In the genomic region with DNA sequence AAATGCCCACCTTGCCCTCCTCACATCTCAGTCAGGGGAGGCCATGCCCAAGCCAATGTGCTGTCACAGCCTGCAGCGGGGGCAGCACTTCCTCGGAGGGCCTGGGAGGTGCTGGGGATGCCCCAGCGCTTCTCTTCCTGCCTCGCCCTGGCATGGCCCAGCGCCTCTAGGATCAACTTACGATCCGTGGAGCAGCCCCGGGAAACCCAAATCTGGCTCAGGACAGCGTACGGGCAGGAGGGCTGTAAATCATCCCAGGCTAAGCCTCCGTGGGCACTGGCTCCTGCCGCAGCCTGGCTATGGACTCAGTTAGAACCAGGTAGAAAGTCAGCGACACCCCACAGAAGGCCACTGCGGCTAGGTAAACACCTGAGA, we compare ENCODE assay signal across 1 cellular context.
TF ChIP-seq lines count a peak whose summit lies in the region.

No MANE protein-coding gene starts in this region.

TF ChIP-seq in IMR-90, 13 proteins besides CTCF, POLR2A, EP300 and RAD21:
- no peak for TF ChIP-seq MXI1 (IDR thresholded peaks at IDR 0.05; ENCODE audit: borderline replicate concordance, low read depth, low read length)
